In genomic region chr17:5676012-5676411, GRCh38 we compare ENCODE assay signal across 19 cellular contexts.
"Had no signal": no experiment of that assay in that cellular context is flagged by ENCODE, and none has a peak within 500 bp of the region (broad histone marks: within the 10 kb centered on the region; RNA-seq: fewer than 3 reads in every experiment).

No MANE protein-coding gene starts in this region.

- H3K4me1 Mint-ChIP-seq: activated CD4-positive, alpha-beta T cell treated with anti-CD3 and anti-CD28 coated beads for 36 hours; activated naive CD8-positive, alpha-beta T cell treated with anti-CD3 and anti-CD28 coated beads for 36 hours; central memory CD8-positive, alpha-beta T cell had no signal

- H3K4me3 ChIP-seq: body of pancreas, coronary artery, esophagus muscularis mucosa, sigmoid colon, thyroid gland had no signal

- H3K36me3 ChIP-seq: esophagus muscularis mucosa, sigmoid colon, thyroid gland had no signal

- H3K36me3 Mint-ChIP-seq: activated CD4-positive, alpha-beta memory T cell treated with anti-CD3 and anti-CD28 coated beads for 36 hours; activated naive CD8-positive, alpha-beta T cell treated with anti-CD3 and anti-CD28 coated beads for 36 hours; natural killer cell treated with Interleukin-12 subunit alpha and Interleukin-12 subunit beta and Interleukin-15 and Interleukin-18, amount 100 ng/mL, for 72 hours; stimulated activated naive B cell treated with anti-CD40 and anti-IgM and Interleukin-4, amounts not matched to agents 10 μg/mL and 1 μg/mL and 100 μg/mL, for 72 hours had no signal

- H3K27ac Mint-ChIP-seq: activated CD4-positive, alpha-beta memory T cell treated with anti-CD3 and anti-CD28 coated beads for 36 hours; activated CD4-positive, alpha-beta T cell treated with anti-CD3 and anti-CD28 coated beads for 36 hours; activated naive CD8-positive, alpha-beta T cell treated with anti-CD3 and anti-CD28 coated beads for 36 hours; activated T-helper 17 cell treated with anti-CD3 and anti-CD28 coated beads, Interleukin-2, amount 50 U/mL, for 72 hours; natural killer cell treated with Interleukin-12 subunit alpha and Interleukin-12 subunit beta and Interleukin-15 and Interleukin-18, amount 100 ng/mL, for 72 hours; stimulated activated naive B cell treated with anti-CD40 and anti-IgM and Interleukin-4, amounts not matched to agents 10 μg/mL and 1 μg/mL and 100 μg/mL, for 72 hours; T-helper 2 cell treated with Interferon-gamma antibody and Interleukin-4, amounts not matched to agents 5 μg/mL and 100 μg/mL, for 36 hours had no signal

- H3K79me2 ChIP-seq: parathyroid adenoma had no signal

- H3K9me3 ChIP-seq: body of pancreas, thyroid gland had no signal

- H3K27me3 ChIP-seq: body of pancreas, thyroid gland had no signal

- H3K9me3 Mint-ChIP-seq: activated CD4-positive, alpha-beta memory T cell treated with anti-CD3 and anti-CD28 coated beads for 36 hours; central memory CD8-positive, alpha-beta T cell; natural killer cell treated with Interleukin-12 subunit alpha and Interleukin-12 subunit beta and Interleukin-15 and Interleukin-18, amount 100 ng/mL, for 72 hours; T-helper 2 cell treated with Interferon-gamma antibody and Interleukin-4, amounts not matched to agents 5 μg/mL and 100 μg/mL, for 36 hours had no signal

- DNase-seq: activated CD4-positive, alpha-beta memory T cell treated with anti-CD3 and anti-CD28 coated beads for 36 hours; activated CD4-positive, alpha-beta T cell treated with anti-CD3 and anti-CD28 coated beads for 36 hours; activated naive CD4-positive, alpha-beta T cell; activated naive CD8-positive, alpha-beta T cell treated with anti-CD3 and anti-CD28 coated beads for 36 hours; activated T-cell treated with anti-CD3 and anti-CD28 coated beads, Interleukin-2, amount 50 U/mL, for 1 hour; amygdala; body of pancreas; effector CD4-positive, alpha-beta T cell; sigmoid colon; stimulated activated CD4-positive, alpha-beta T cell treated with anti-CD3 and anti-CD28 coated beads, Interleukin-4, amount 100 ng/mL, for 4 hours; stimulated activated naive B cell treated with anti-CD40 and anti-IgM and Interleukin-4, amounts not matched to agents 10 μg/mL and 1 μg/mL and 100 μg/mL, for 72 hours; thyroid gland had no signal

- H3K4me1 ChIP-seq: body of pancreas, esophagus muscularis mucosa, parathyroid adenoma, sigmoid colon, thyroid gland had no signal

- H3K27ac ChIP-seq: body of pancreas, coronary artery, esophagus muscularis mucosa, parathyroid adenoma, sigmoid colon, thyroid gland had no signal

- H2AFZ ChIP-seq: parathyroid adenoma had no signal

- ATAC-seq: activated CD4-positive, alpha-beta T cell treated with anti-CD3 and anti-CD28 coated beads for 36 hours; activated T-helper 17 cell treated with anti-CD3 and anti-CD28 coated beads, Interleukin-2, amount 50 U/mL, for 72 hours; body of pancreas; natural killer cell treated with Interleukin-12 subunit alpha and Interleukin-12 subunit beta and Interleukin-15 and Interleukin-18, amount 100 ng/mL, for 72 hours had no signal

- H3K4me3 Mint-ChIP-seq: activated CD4-positive, alpha-beta memory T cell treated with anti-CD3 and anti-CD28 coated beads for 36 hours; activated CD4-positive, alpha-beta T cell treated with anti-CD3 and anti-CD28 coated beads for 36 hours; activated naive CD8-positive, alpha-beta T cell treated with anti-CD3 and anti-CD28 coated beads for 36 hours; activated T-helper 17 cell treated with anti-CD3 and anti-CD28 coated beads, Interleukin-2, amount 50 U/mL, for 72 hours; central memory CD8-positive, alpha-beta T cell; natural killer cell treated with Interleukin-12 subunit alpha and Interleukin-12 subunit beta and Interleukin-15 and Interleukin-18, amount 100 ng/mL, for 72 hours; stimulated activated naive B cell treated with anti-CD40 and anti-IgM and Interleukin-4, amounts not matched to agents 10 μg/mL and 1 μg/mL and 100 μg/mL, for 72 hours; T-helper 2 cell treated with Interferon-gamma antibody and Interleukin-4, amounts not matched to agents 5 μg/mL and 100 μg/mL, for 36 hours had no signal

- H3K9ac ChIP-seq: parathyroid adenoma had no signal
